In the genomic region with DNA sequence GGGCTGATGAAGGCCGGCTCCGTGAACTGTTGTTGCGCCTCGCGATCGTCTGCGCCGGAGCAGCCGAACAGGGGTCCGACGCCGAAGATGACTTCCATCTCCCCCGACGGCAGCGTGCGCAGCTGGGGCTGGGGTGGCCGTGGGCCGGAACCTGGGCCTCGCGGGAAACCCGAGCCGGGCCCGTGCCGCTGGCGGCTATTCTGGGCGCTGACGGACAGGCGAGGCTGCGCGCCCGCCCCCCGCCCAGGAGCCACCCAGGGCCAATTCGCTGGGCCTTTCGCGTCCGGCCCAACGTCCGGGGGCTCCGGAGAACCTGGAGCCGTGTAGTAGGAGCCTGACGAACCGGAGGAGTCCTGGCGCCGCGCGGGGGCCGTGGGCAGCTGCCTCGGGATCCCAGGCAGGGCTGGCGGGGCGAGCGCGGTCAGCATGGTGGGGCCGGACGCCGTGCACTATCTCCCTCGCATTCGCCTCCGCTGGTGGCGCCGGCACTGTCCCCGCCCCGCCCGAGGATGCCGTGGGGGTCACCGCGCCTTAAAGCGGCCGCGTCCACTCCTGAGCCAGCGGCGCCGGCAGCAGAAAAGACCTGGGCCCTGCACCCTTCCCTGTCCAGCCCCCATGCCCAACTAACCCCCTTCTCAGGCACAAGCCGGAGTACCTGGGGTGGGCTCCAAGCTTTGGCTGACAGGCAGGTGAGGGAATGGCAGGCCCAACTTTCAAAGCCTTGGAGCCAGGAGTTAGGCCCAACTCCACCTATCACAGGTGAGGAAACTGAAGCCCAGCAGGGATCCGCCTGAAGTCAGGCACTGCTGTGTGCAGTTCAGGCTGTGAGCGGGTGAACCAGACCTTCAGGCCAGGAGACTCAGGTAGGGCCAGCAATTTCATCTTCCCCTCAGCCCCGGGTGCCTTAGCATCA, we compare ENCODE assay signal across 2 cellular contexts.
A peak's percentile ranks its signal among the peaks of the same experiment; 100 is the strongest.
TF ChIP-seq lines count a peak whose summit lies in the region.

A gene with protein sequence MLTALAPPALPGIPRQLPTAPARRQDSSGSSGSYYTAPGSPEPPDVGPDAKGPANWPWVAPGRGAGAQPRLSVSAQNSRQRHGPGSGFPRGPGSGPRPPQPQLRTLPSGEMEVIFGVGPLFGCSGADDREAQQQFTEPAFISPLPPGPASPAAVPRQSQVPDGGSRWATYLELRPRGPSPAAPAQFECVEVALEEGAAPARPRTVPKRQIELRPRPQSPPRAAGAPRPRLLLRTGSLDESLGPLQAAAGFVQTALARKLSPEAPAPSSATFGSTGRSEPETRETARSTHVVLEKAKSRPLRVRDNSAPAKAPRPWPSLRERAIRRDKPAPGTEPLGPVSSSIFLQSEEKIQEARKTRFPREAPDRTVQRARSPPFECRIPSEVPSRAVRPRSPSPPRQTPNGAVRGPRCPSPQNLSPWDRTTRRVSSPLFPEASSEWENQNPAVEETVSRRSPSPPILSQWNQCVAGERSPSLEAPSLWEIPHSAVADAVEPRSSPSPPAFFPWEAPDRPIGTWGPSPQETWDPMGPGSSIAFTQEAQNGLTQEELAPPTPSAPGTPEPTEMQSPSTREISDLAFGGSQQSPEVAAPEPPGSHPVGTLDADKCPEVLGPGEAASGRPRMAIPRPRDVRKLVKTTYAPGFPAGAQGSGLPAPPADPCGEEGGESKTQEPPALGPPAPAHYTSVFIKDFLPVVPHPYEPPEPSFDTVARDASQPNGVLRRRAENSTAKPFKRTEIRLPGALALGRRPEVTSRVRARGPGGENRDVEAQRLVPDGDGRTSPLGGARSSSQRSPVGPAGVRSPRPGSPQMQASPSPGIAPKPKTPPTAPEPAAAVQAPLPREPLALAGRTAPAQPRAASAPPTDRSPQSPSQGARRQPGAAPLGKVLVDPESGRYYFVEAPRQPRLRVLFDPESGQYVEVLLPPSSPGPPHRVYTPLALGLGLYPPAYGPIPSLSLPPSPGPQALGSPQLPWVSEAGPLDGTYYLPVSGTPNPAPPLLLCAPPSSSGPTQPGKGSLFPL (minus strand): TSS at position 451 of the 913 bp plus-strand sequence. CDS start 23 bp downstream, at position 428.

TF ChIP-seq in GM12878, 131 proteins besides CTCF, POLR2A, EP300 and RAD21:
- TF ChIP-seq POLR2AphosphoS2 (IDR thresholded peaks at IDR 0.05; ENCODE audit: low read depth, low read length) (0 out of 2 replicates have a peak, but pooled peaks have one; percentile 11), KAT2A (conservative IDR thresholded peaks at IDR 0.05; ENCODE audit: control insufficient read depth, low read depth, low read length) (no peak)
- TF ChIP-seq, protein P1, sequence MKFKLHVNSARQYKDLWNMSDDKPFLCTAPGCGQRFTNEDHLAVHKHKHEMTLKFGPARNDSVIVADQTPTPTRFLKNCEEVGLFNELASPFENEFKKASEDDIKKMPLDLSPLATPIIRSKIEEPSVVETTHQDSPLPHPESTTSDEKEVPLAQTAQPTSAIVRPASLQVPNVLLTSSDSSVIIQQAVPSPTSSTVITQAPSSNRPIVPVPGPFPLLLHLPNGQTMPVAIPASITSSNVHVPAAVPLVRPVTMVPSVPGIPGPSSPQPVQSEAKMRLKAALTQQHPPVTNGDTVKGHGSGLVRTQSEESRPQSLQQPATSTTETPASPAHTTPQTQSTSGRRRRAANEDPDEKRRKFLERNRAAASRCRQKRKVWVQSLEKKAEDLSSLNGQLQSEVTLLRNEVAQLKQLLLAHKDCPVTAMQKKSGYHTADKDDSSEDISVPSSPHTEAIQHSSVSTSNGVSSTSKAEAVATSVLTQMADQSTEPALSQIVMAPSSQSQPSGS (IDR thresholded peaks at IDR 0.05; ENCODE audit: low read length): no peak
TF ChIP-seq in GM12878: peak in this region for 1.

TF ChIP-seq in GM12891, 5 proteins besides CTCF, POLR2A, EP300 and RAD21:
- TF ChIP-seq PAX5 (IDR thresholded peaks at IDR 0.05; ENCODE audit: insufficient read depth, low read length, severe bottlenecking): no peak
- no peak for TF ChIP-seq TAF1 (IDR thresholded peaks at IDR 0.05; ENCODE audit: low read depth, low read length)
- no peak for TF ChIP-seq SPI1 (IDR thresholded peaks at IDR 0.05; ENCODE audit: low read depth, low read length)
- TF ChIP-seq POLR2AphosphoS5 (IDR thresholded peaks at IDR 0.05; ENCODE audit: low read depth, low read length): no peak
- no peak for TF ChIP-seq POU2F2 (IDR thresholded peaks at IDR 0.05; ENCODE audit: low read depth, low read length)
